In the genomic region with DNA sequence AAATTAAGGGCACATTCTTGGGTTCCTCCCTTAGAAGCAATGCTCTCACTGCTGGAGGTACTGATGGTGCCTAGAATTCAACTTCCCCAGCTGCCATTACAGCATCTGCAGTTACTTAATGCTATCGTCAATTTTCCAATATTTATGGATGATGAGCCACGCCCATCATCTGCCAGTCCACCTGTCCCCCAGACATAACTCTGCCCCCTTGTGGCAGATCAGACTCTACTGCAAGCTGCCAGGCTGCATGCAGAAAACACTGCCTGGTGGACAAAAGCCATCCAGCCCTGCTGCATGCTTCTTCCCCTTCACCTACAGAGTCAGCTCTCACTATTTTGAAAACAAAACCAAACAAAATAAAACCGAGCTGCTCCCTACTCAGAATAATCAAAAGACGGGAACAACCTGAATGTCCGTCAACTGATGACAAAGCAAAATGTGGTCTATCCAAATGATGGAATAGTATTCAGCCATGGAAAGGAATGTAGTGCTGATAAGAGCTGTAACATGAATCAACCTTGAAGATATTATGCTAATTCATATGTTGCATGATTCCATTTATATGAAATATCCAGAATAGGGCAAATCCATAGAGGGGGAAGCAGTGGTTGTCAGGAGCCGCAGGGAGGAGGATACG, we compare ENCODE assay signal across 8 cellular contexts.
DNase-seq lines count a peak whose midpoint lies in the region; ATAC-seq and TF ChIP-seq lines count a peak whose summit lies in the region.

No MANE protein-coding gene starts in this region.

- DNase-seq in Right ventricle myocardium superior (no peak), cardiac septum (ENCODE audit: low spot score) (no peak), H9 (peak; percentile 68), T-helper 17 cell (no peak), fibroblast of mammary gland (ENCODE audit: low read depth) (peak; percentile 73), ovary (no peak)
- DNase-seq in stimulated activated CD4-positive, alpha-beta T cell treated with anti-CD3 and anti-CD28 coated beads, Interleukin-12 subunit alpha, Interleukin-12 subunit beta, amount 100 ng/mL, for 48 hours (ENCODE audit: low read depth in 2 of 3, low spot score in 1 of 3) = peak; percentile 11 to 57 (median 20)

- H3K23me2 ChIP-seq in H9 (ENCODE audit: insufficient read length, low read depth, low read length, poor library complexity, severe bottlenecking) = no peaks in the 10 kb centered on the region

- H3K23ac ChIP-seq in H9 (ENCODE audit: insufficient read length, low read depth, low read length) = no peak overlapping the region

- no peak overlapping the region for H3T11ph ChIP-seq in H9 (ENCODE audit: low read length)

- H4K91ac ChIP-seq in H9 (ENCODE audit: insufficient read length, low read depth, low read length) = no peak overlapping the region

- H2BK12ac ChIP-seq in H9 (ENCODE audit: insufficient read length, low read depth, low read length) = no peak overlapping the region

- TF ChIP-seq POLR2A in ovary (IDR thresholded peaks at IDR 0.05) = no peak

- H3K4me3 ChIP-seq in fibroblast of mammary gland (ENCODE audit: control insufficient read depth, low read depth, low read length) = no peak overlapping the region
- no peak overlapping the region for H3K4me3 ChIP-seq in ovary

- intact Hi-C loops in Right ventricle myocardium superior (cut with DNase I) (loop anchor here (5.0 kb wide), 1 partner anchor 58 kb away; no protein-coding TSS in a partner anchor), cardiac septum (cut with DNase I) (no loop called here), ovary (cut with DNase I) (no loop called here)

- WGBS in H9 (ENCODE audit: extremely low coverage, insufficient read length, low lambda C conversion rate) = no CpG with 5 or more reads among the region's 7 CpGs
- WGBS in ovary, 3 donors = 76 to 80% (median 80%) methylated on average over 7 of the region's 7 CpGs

- H3K27ac ChIP-seq in H9 (ENCODE audit: insufficient read length, low read depth, low read length) (no peak overlapping the region), ovary (no peak overlapping the region)

- H3K79me2 ChIP-seq in H9 (ENCODE audit: insufficient read depth, low read length) = no peaks in the 10 kb centered on the region

- no peak overlapping the region for H3K18ac ChIP-seq in H9 (ENCODE audit: insufficient read length, low read depth, low read length)

- H3K9ac ChIP-seq in H9 (ENCODE audit: extremely low read depth, insufficient read length, low read length) = no peak overlapping the region

- ATAC-seq in Right ventricle myocardium superior (ENCODE audit: poor library complexity) (peak; percentile 38), T-helper 17 cell (peak; percentile 57)

- H3K36me3 Mint-ChIP-seq in H9 (ENCODE audit: insufficient read depth in 1 of 3, low read depth in 3 of 3) (no peaks in the 10 kb centered on the region), T-helper 17 cell (ENCODE audit: low read depth) (peaks cover 4% of the 10 kb centered on the region)

- peak; percentile 92 for TF ChIP-seq CTCF in H9 (conservative IDR thresholded peaks at IDR 0.05)
- TF ChIP-seq CTCF in LNCAP (IDR thresholded peaks at IDR 0.05) = peak; percentile 49; the same call in 1 of the 2 replicates
- peak; percentile 89 for TF ChIP-seq CTCF in fibroblast of mammary gland (conservative IDR thresholded peaks at IDR 0.05; ENCODE audit: control insufficient read depth, insufficient read depth, low read depth, low read length)
- TF ChIP-seq CTCF in ovary (IDR thresholded peaks at IDR 0.05) = no peak

- H3K56ac ChIP-seq in H9 (ENCODE audit: insufficient read length, low read depth, low read length) = no peak overlapping the region

- no peak overlapping the region for H2BK20ac ChIP-seq in H9 (ENCODE audit: low read depth, low read length, poor library complexity, severe bottlenecking)

- H3K27ac Mint-ChIP-seq in H9 = no peak overlapping the region
- H3K27ac Mint-ChIP-seq in T-helper 17 cell = peak overlapping the region; percentile 70

- no peaks in the 10 kb centered on the region for H3K9me3 ChIP-seq in H9 (ENCODE audit: control insufficient read depth, low read depth, low read length)
- no peaks in the 10 kb centered on the region for H3K9me3 ChIP-seq in T-helper 17 cell (ENCODE audit: control insufficient read depth, low read length, poor library complexity, severe bottlenecking)
- no peaks in the 10 kb centered on the region for H3K9me3 ChIP-seq in ovary

- no peak overlapping the region for H2BK120ac ChIP-seq in H9 (ENCODE audit: low read depth, low read length, poor library complexity, severe bottlenecking)

- H3K27me3 Mint-ChIP-seq in H9 (ENCODE audit: low read depth) (no peaks in the 10 kb centered on the region), T-helper 17 cell (no peaks in the 10 kb centered on the region)

- H4K8ac ChIP-seq in H9 (replicated peaks; ENCODE audit: insufficient read length, low read depth, low read length) = no peak overlapping the region

- H3K79me1 ChIP-seq in H9 (ENCODE audit: insufficient read depth, low read depth, low read length, poor library complexity, severe bottlenecking) = no peaks in the 10 kb centered on the region

- H3K4me2 ChIP-seq in H9 (ENCODE audit: insufficient read depth, insufficient read length, low read length) = no peak overlapping the region

- H3K4me1 ChIP-seq in H9 (ENCODE audit: insufficient read depth, low read length) (no peaks in the 10 kb centered on the region), ovary (ENCODE audit: insufficient read depth) (no peaks in the 10 kb centered on the region)

- no peak for TF ChIP-seq EP300 in ovary (IDR thresholded peaks at IDR 0.05)

- H3K27me3 ChIP-seq in H9 (ENCODE audit: insufficient read depth, low read length) = no peaks in the 10 kb centered on the region
- H3K27me3 ChIP-seq in ovary = no peaks in the 10 kb centered on the region

- H3K4me3 Mint-ChIP-seq in H9 (no peak overlapping the region), T-helper 17 cell (no peak overlapping the region)

- H3K9me3 Mint-ChIP-seq in H9 = no peaks in the 10 kb centered on the region

- H3K36me3 ChIP-seq in ovary = no peaks in the 10 kb centered on the region

- H3K4me1 Mint-ChIP-seq in H9 (peaks cover 7 to 11% of the 10 kb centered on the region in 2 experiments), T-helper 17 cell (peaks cover 29% of the 10 kb centered on the region)

- no peak overlapping the region for H4K5ac ChIP-seq in H9 (ENCODE audit: insufficient read length, low read depth, low read length)

- no peak overlapping the region for H3K14ac ChIP-seq in H9 (ENCODE audit: insufficient read depth, low read length)

- H2AFZ ChIP-seq in H9 (ENCODE audit: low read length) = no peak overlapping the region

- no peak overlapping the region for H2BK15ac ChIP-seq in H9 (ENCODE audit: low read depth, low read length)

- H2AK5ac ChIP-seq in H9 (ENCODE audit: insufficient read length, low read length) = no peak overlapping the region

- no peak overlapping the region for H3K4ac ChIP-seq in H9 (ENCODE audit: low read depth, low read length)

- H2BK5ac ChIP-seq in H9 (ENCODE audit: insufficient read length, low read length) = no peak overlapping the region

- H4K20me1 ChIP-seq in H9 (ENCODE audit: control insufficient read depth, insufficient read depth, insufficient read length) = no peaks in the 10 kb centered on the region

Comparison
In these comparisons a context has a peak if more than half of its experiments do, and no peak if none do; other contexts are left out.
1. DNase-seq: peak in H9 (single experiment), fibroblast of mammary gland (single experiment) and stimulated activated CD4-positive, alpha-beta T cell treated with anti-CD3 and anti-CD28 coated beads, Interleukin-12 subunit alpha, Interleukin-12 subunit beta, amount 100 ng/mL, for 48 hours (3 of 3); none in Right ventricle myocardium superior (single experiment), cardiac septum (single experiment), T-helper 17 cell (0 of 3) and ovary (0 of 5).
2. CTCF ChIP-seq: peak in H9 (single experiment), LNCAP (single experiment) and fibroblast of mammary gland (single experiment); none in ovary (0 of 3).